9 cellular contexts compared by ENCODE assay signal in genomic region chr7:116511552-116512523, GRCh38. TPM values are rescaled to one million over a fixed set of nuclear protein-coding genes. Genes with fewer than 3 reads are reported as not detected.
DNase-seq lines count a peak whose midpoint lies in the region; ATAC-seq and TF ChIP-seq lines count a peak whose summit lies in the region.
"Had no signal": no experiment of that assay in that cellular context is flagged by ENCODE, and none has a peak within 500 bp of the region (broad histone marks: within the 10 kb centered on the region; RNA-seq: fewer than 3 reads in every experiment).

No MANE protein-coding gene starts in this region.

- POLR2A ChIA-PET in activated B cell treated with CpG ODN at 0.5 μM for 24 hours (lab: Charles Lee): no interaction called here

- H3T11ph ChIP-seq in H9 (ENCODE audit: low read length): no peak overlapping the region

- H3K27ac Mint-ChIP-seq in IgD-negative memory B cell (peak overlapping the region; percentile 3 to 71 (median 37)), activated B cell treated with CpG ODN at 0.5 μM for 24 hours (peak overlapping the region; percentile 77), H9 (no peak overlapping the region)
- H3K27ac Mint-ChIP-seq in stimulated activated memory B cell treated with anti-CD40 and anti-IgM and Interleukin-4, amounts not matched to agents 10 μg/mL and 1 μg/mL and 100 μg/mL, for 72 hours: peak overlapping the region; percentile 79

- no peak for TF ChIP-seq CTCF in activated B cell treated with CpG ODN at 0.5 μM for 24 hours (IDR thresholded peaks at IDR 0.05)
- no peak for TF ChIP-seq CTCF in heart right ventricle (IDR thresholded peaks at IDR 0.05)
- no peak for TF ChIP-seq CTCF in H9 (conservative IDR thresholded peaks at IDR 0.05)

- H3K9ac ChIP-seq in H9 (ENCODE audit: extremely low read depth, insufficient read length, low read length): no peak overlapping the region

- no peaks in the 10 kb centered on the region for H3K23me2 ChIP-seq in H9 (ENCODE audit: insufficient read length, low read depth, low read length, poor library complexity, severe bottlenecking)

- H2BK12ac ChIP-seq in H9 (ENCODE audit: insufficient read length, low read depth, low read length): no peak overlapping the region

- no peak overlapping the region for H2BK5ac ChIP-seq in H9 (ENCODE audit: insufficient read length, low read length)

- H4K8ac ChIP-seq in H9 (replicated peaks; ENCODE audit: insufficient read length, low read depth, low read length): no peak overlapping the region

- H3K4me1 Mint-ChIP-seq in IgD-negative memory B cell (peaks cover 11 to 18% (median 11%) of the 10 kb centered on the region in 3 donors), activated B cell treated with CpG ODN at 0.5 μM for 24 hours (peaks cover 12% of the 10 kb centered on the region), H9 (peaks cover 13 to 19% of the 10 kb centered on the region in 2 experiments)
- H3K4me1 Mint-ChIP-seq in stimulated activated memory B cell treated with anti-CD40 and anti-IgM and Interleukin-4, amounts not matched to agents 10 μg/mL and 1 μg/mL and 100 μg/mL, for 72 hours: peaks cover 15% of the 10 kb centered on the region

- H2AFZ ChIP-seq in H9 (ENCODE audit: low read length): no peak overlapping the region

- H3K23ac ChIP-seq in H9 (ENCODE audit: insufficient read length, low read depth, low read length): no peak overlapping the region

- H3K36me3 ChIP-seq in heart right ventricle: peaks cover 0 to 25% (median 11%) of the 10 kb centered on the region in 9 donors
- H3K36me3 ChIP-seq: cardiac muscle cell had no signal

- intact Hi-C loops in activated B cell treated with CpG ODN at 0.5 μM for 24 hours (cut with micrococcal nuclease) (loop anchor here (1.0 kb wide), 1 partner anchor 13 kb away; the partner anchor contains the start of gene CAV1), heart right ventricle (cut with DNase I) (loop anchor here in 2 of 10 donors (5.0 kb wide), 2 partner anchors 155 to 160 kb away; no protein-coding TSS in a partner anchor)

- H3K4me3 ChIP-seq in heart right ventricle: peak overlapping the region; percentile 19 to 56 (median 48)
- H3K4me3 ChIP-seq: cardiac muscle cell had no signal

- no peaks in the 10 kb centered on the region for H3K9me3 ChIP-seq in heart right ventricle
- no peaks in the 10 kb centered on the region for H3K9me3 ChIP-seq in H9 (ENCODE audit: control insufficient read depth, low read depth, low read length)

- H3K18ac ChIP-seq in H9 (ENCODE audit: insufficient read length, low read depth, low read length): no peak overlapping the region

- no peak overlapping the region for H3K14ac ChIP-seq in H9 (ENCODE audit: insufficient read depth, low read length)

- no peak overlapping the region for H2BK15ac ChIP-seq in H9 (ENCODE audit: low read depth, low read length)

- H3K56ac ChIP-seq in H9 (ENCODE audit: insufficient read length, low read depth, low read length): no peak overlapping the region

- no peak overlapping the region for H2AK5ac ChIP-seq in H9 (ENCODE audit: insufficient read length, low read length)

- peak overlapping the region; percentile 66 to 93 (median 85) for H3K27ac ChIP-seq in heart right ventricle
- H3K27ac ChIP-seq in H9 (ENCODE audit: insufficient read length, low read depth, low read length): no peak overlapping the region
- H3K27ac ChIP-seq: cardiac muscle cell had no signal

- H3K4ac ChIP-seq in H9 (ENCODE audit: low read depth, low read length): no peak overlapping the region

- H3K36me3 Mint-ChIP-seq in IgD-negative memory B cell (no peaks in the 10 kb centered on the region), activated B cell treated with CpG ODN at 0.5 μM for 24 hours (ENCODE audit: low read depth) (no peaks in the 10 kb centered on the region), H9 (ENCODE audit: insufficient read depth in 1 of 3, low read depth in 3 of 3) (no peaks in the 10 kb centered on the region)
- H3K36me3 Mint-ChIP-seq in stimulated activated memory B cell treated with anti-CD40 and anti-IgM and Interleukin-4, amounts not matched to agents 10 μg/mL and 1 μg/mL and 100 μg/mL, for 72 hours: no peaks in the 10 kb centered on the region

- H4K5ac ChIP-seq in H9 (ENCODE audit: insufficient read length, low read depth, low read length): no peak overlapping the region

- no peak overlapping the region for H2BK120ac ChIP-seq in H9 (ENCODE audit: low read depth, low read length, poor library complexity, severe bottlenecking)

- ATAC-seq in GM21717 (IDR thresholded peaks at IDR 0.05; ENCODE audit: unreplicated experiment): peak; percentile 99
- peak; percentile 92 for ATAC-seq in activated B cell treated with CpG ODN at 0.5 μM for 24 hours (ENCODE audit: low read depth)
- peak; percentile 74 to 93 (median 89) for ATAC-seq in heart right ventricle
- peak; percentile 96 for ATAC-seq in stimulated activated memory B cell treated with anti-CD40 and anti-IgM and Interleukin-4, amounts not matched to agents 10 μg/mL and 1 μg/mL and 100 μg/mL, for 72 hours

- H3K27me3 ChIP-seq in heart right ventricle (no peaks in the 10 kb centered on the region), H9 (ENCODE audit: insufficient read depth, low read length) (no peaks in the 10 kb centered on the region)
- H3K27me3 ChIP-seq: cardiac muscle cell had no signal

- no peaks in the 10 kb centered on the region for H3K79me2 ChIP-seq in H9 (ENCODE audit: insufficient read depth, low read length)

- H3K4me2 ChIP-seq in H9 (ENCODE audit: insufficient read depth, insufficient read length, low read length): no peak overlapping the region

- H3K27me3 Mint-ChIP-seq in IgD-negative memory B cell (peaks cover 7% of the 10 kb centered on the region), activated B cell treated with CpG ODN at 0.5 μM for 24 hours (peaks cover 13% of the 10 kb centered on the region), H9 (ENCODE audit: low read depth) (no peaks in the 10 kb centered on the region; the same call in 1 of the 2 replicates)
- H3K27me3 Mint-ChIP-seq in stimulated activated memory B cell treated with anti-CD40 and anti-IgM and Interleukin-4, amounts not matched to agents 10 μg/mL and 1 μg/mL and 100 μg/mL, for 72 hours: no peaks in the 10 kb centered on the region

- CTCF ChIA-PET in activated B cell treated with CpG ODN at 0.5 μM for 24 hours (lab: Charles Lee): interaction anchor here (1.8 kb wide), 1 partner anchor 15 kb away, joined by 7 read pairs; no protein-coding TSS in a partner anchor

- H3K9me3 Mint-ChIP-seq in IgD-negative memory B cell (no peaks in the 10 kb centered on the region), activated B cell treated with CpG ODN at 0.5 μM for 24 hours (no peaks in the 10 kb centered on the region), H9 (no peaks in the 10 kb centered on the region)
- no peaks in the 10 kb centered on the region for H3K9me3 Mint-ChIP-seq in stimulated activated memory B cell treated with anti-CD40 and anti-IgM and Interleukin-4, amounts not matched to agents 10 μg/mL and 1 μg/mL and 100 μg/mL, for 72 hours

- peak overlapping the region; percentile 86 to 95 (median 92) for H3K4me3 Mint-ChIP-seq in IgD-negative memory B cell
- peak overlapping the region; percentile 78 for H3K4me3 Mint-ChIP-seq in activated B cell treated with CpG ODN at 0.5 μM for 24 hours
- H3K4me3 Mint-ChIP-seq in stimulated activated memory B cell treated with anti-CD40 and anti-IgM and Interleukin-4, amounts not matched to agents 10 μg/mL and 1 μg/mL and 100 μg/mL, for 72 hours: peak overlapping the region; percentile 81
- no peak overlapping the region; a peak in 1 of 5 replicates for H3K4me3 Mint-ChIP-seq in H9

- peaks cover 14 to 73% (median 41%) of the 10 kb centered on the region in 9 donors for H3K4me1 ChIP-seq in heart right ventricle
- peaks cover 3% of the 10 kb centered on the region; the same call in 1 of the 2 replicates for H3K4me1 ChIP-seq in H9 (ENCODE audit: insufficient read depth, low read length)

- no peak overlapping the region for H4K91ac ChIP-seq in H9 (ENCODE audit: insufficient read length, low read depth, low read length)

- H3K79me1 ChIP-seq in H9 (ENCODE audit: insufficient read depth, low read depth, low read length, poor library complexity, severe bottlenecking): no peaks in the 10 kb centered on the region

- DNase-seq in NCI-H1694 treated with DMSO at 0.1 percent for 48 hours (lab: John Stamatoyannopoulos, UW): peak; percentile 8
- DNase-seq in NCI-H1694 (lab: John Stamatoyannopoulos, UW): no peak
- DNase-seq in activated B cell treated with CpG ODN at 0.5 μM for 24 hours: no peak
- peak in 1 of 2 donors; percentile 58 for DNase-seq in heart right ventricle
- no peak for DNase-seq in H9

- WGBS in heart right ventricle, 2 donors: 16 to 23% methylated on average over 12 of the region's 12 CpGs
- WGBS in H9 (ENCODE audit: extremely low coverage, insufficient read length, low lambda C conversion rate): no CpG with 5 or more reads among the region's 12 CpGs

- H4K20me1 ChIP-seq in H9 (ENCODE audit: control insufficient read depth, insufficient read depth, insufficient read length): no peaks in the 10 kb centered on the region

- no peak overlapping the region for H2BK20ac ChIP-seq in H9 (ENCODE audit: low read depth, low read length, poor library complexity, severe bottlenecking)

RNA-seq across cellular contexts. Expression of gene CAV2, which starts 12.3 kb away (rescaled TPM):
- polyA plus RNA-seq in IgD-negative memory B cell (not detected), heart right ventricle (100 to 1,000 TPM in 1 of 2 donors, 10 to 100 TPM in 1; 56.3 to 136 TPM)
- total RNA-seq in activated B cell treated with CpG ODN at 0.5 μM for 24 hours (not detected in 2 replicates), heart right ventricle (100 to 1,000 TPM; 196 to 277 (median 244) TPM), H9 (2021) (3.7 and 4.7 TPM in 2 replicates)

RNA-seq across cellular contexts. Expression of gene CAV1, which starts 13.0 kb away (rescaled TPM):
- 2.3 TPM for polyA plus RNA-seq in IgD-negative memory B cell
- 5.2 and 6.1 TPM in 2 replicates for total RNA-seq in activated B cell treated with CpG ODN at 0.5 μM for 24 hours
- 100 to 1,000 TPM; 195 to 364 (median 287) TPM for total RNA-seq in heart right ventricle
- polyA plus RNA-seq in heart right ventricle: 100 to 1,000 TPM in 1 of 2 donors, 10 to 100 TPM in 1; 93.0 to 198 TPM
- total RNA-seq in H9 (2021): 20.2 and 20.9 TPM in 2 replicates

Comparison
In these comparisons a context has a peak if more than half of its experiments do, and no peak if none do; other contexts are left out.
1. H3K27ac Mint-ChIP-seq: peak in IgD-negative memory B cell (3 of 3), activated B cell treated with CpG ODN at 0.5 μM for 24 hours (single experiment) and stimulated activated memory B cell treated with anti-CD40 and anti-IgM and Interleukin-4, amounts not matched to agents 10 μg/mL and 1 μg/mL and 100 μg/mL, for 72 hours (single experiment); none in H9 (0 of 3).
2. H3K4me3 Mint-ChIP-seq: peak in IgD-negative memory B cell (4 of 4), activated B cell treated with CpG ODN at 0.5 μM for 24 hours (single experiment) and stimulated activated memory B cell treated with anti-CD40 and anti-IgM and Interleukin-4, amounts not matched to agents 10 μg/mL and 1 μg/mL and 100 μg/mL, for 72 hours (single experiment); none in H9 (0 of 2).
3. RNA of gene CAV2, which starts 12.3 kb away (total RNA-seq): 196 to 277 TPM in heart right ventricle; 3.7 to 4.7 TPM in H9 and not detected in activated B cell treated with CpG ODN at 0.5 μM for 24 hours; every median in the first group is over 10 times any median in the second.
4. Peak in every context shown above with its lines, with median percentiles within 50 percentile points of each other: ATAC-seq.